In the genomic region with DNA sequence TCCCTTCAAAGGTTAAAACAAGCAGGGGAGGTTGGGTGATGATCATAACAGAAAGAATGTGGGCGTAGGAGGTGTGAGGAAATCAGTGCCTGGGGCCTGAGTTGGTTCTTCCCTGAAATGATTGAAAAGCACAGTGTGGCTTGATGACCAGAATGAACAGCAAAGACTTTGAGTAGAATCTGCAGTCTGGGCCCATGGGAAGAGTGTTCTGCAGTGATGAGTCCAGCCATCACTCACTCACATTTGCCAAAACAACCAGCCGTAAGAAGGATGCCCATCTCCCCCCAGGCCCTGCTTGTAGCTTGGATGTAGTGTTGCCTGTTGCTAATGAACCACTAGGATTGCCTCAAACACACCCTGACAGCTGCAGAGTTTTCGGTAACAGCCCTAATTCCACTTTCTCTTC, we compare ENCODE assay signal across 14 cellular contexts.
DNase-seq lines count a peak whose midpoint lies in the region; ATAC-seq, FAIRE-seq and TF ChIP-seq lines count a peak whose summit lies in the region.
"Had no signal": no experiment of that assay in that cellular context is flagged by ENCODE, and none has a peak within 500 bp of the region (broad histone marks: within the 10 kb centered on the region; RNA-seq: fewer than 3 reads in every experiment).

No MANE protein-coding gene starts in this region.

- peak overlapping the region; percentile 35; the same call in 1 of the 2 replicates for H3K27ac Mint-ChIP-seq in GM23338
- H3K27ac Mint-ChIP-seq: activated CD4-positive, alpha-beta T cell treated with anti-CD3 and anti-CD28 coated beads, Interleukin-2, amount 10 ng/mL, durations not matched to agents 7 days and 5 days; activated naive CD4-positive, alpha-beta T cell treated with anti-CD3 and anti-CD28 coated beads for 36 hours had no signal

- CTCF ChIA-PET in RWPE1 (lab: Yijun Ruan, JAX), result no interaction called here

- H3K27me3 Mint-ChIP-seq in GM23338 (ENCODE audit: insufficient read depth, low read depth, poor library complexity), result no peaks in the 10 kb centered on the region
- H3K27me3 Mint-ChIP-seq: activated CD4-positive, alpha-beta T cell treated with anti-CD3 and anti-CD28 coated beads, Interleukin-2, amount 10 ng/mL, durations not matched to agents 7 days and 5 days had no signal

- H3K36me3 Mint-ChIP-seq in GM23338 (ENCODE audit: low read depth), result no peaks in the 10 kb centered on the region

- no peak overlapping the region for H3K4me3 Mint-ChIP-seq in GM23338
- H3K4me3 Mint-ChIP-seq: activated CD4-positive, alpha-beta T cell treated with anti-CD3 and anti-CD28 coated beads, Interleukin-2, amount 10 ng/mL, durations not matched to agents 7 days and 5 days; activated naive CD4-positive, alpha-beta T cell treated with anti-CD3 and anti-CD28 coated beads for 36 hours had no signal

- no peaks in the 10 kb centered on the region for H3K9me3 Mint-ChIP-seq in GM23338
- H3K9me3 Mint-ChIP-seq: activated CD4-positive, alpha-beta T cell treated with anti-CD3 and anti-CD28 coated beads, Interleukin-2, amount 10 ng/mL, durations not matched to agents 7 days and 5 days; activated naive CD4-positive, alpha-beta T cell treated with anti-CD3 and anti-CD28 coated beads for 36 hours had no signal

- POLR2A ChIA-PET in RWPE1 (lab: Yijun Ruan, JAX; ENCODE audit: low non-redundant PET), result no interaction called here

- ATAC-seq in GM23338 (no peak), GM18498 (IDR thresholded peaks at IDR 0.05; ENCODE audit: unreplicated experiment) (no peak)

- peaks cover 33% of the 10 kb centered on the region for H3K4me1 ChIP-seq in GM23338 (ENCODE audit: insufficient read depth)
- H3K4me1 ChIP-seq in smooth muscle cell (ENCODE audit: low read depth), result no peaks in the 10 kb centered on the region

- H4K20me1 ChIP-seq in GM23338 (replicated peaks; ENCODE audit: insufficient read depth), result no peaks in the 10 kb centered on the region
- H4K20me1 ChIP-seq in smooth muscle cell (ENCODE audit: low read depth), result no peaks in the 10 kb centered on the region

- H3K4me2 ChIP-seq in GM23338 (no peak overlapping the region), smooth muscle cell (peak overlapping the region; percentile 37)

- FAIRE-seq in GM12891 (lab: Jason Lieb, UNC), result no peak

- 57% methylated on average over 3 of the region's 3 CpGs for WGBS in smooth muscle cell (ENCODE audit: low lambda C conversion rate)

- TF ChIP-seq CTCF in GM23338 (conservative IDR thresholded peaks at IDR 0.05; ENCODE audit: low read depth in 2 of 2) (no peak), RWPE1 (conservative IDR thresholded peaks at IDR 0.05; ENCODE audit: low read depth) (no peak), fibroblast of villous mesenchyme (IDR thresholded peaks at IDR 0.05; ENCODE audit: insufficient read depth, low read depth, low read length) (no peak), smooth muscle cell (IDR thresholded peaks at IDR 0.05; ENCODE audit: borderline replicate concordance, insufficient read depth, poor library complexity, severe bottlenecking) (no peak)

- H3K9me2 ChIP-seq in GM23338 (ENCODE audit: insufficient read depth), result peaks cover 9% of the 10 kb centered on the region; the same call in 1 of the 2 replicates

- no peak overlapping the region for H3K9ac ChIP-seq in smooth muscle cell (ENCODE audit: low read depth)

- H3K27ac ChIP-seq in GM23338 (ENCODE audit: low read depth) (no peak overlapping the region), RWPE1 (peak overlapping the region; percentile 62), smooth muscle cell (ENCODE audit: low read depth) (peak overlapping the region; percentile 81)

- peaks cover 15% of the 10 kb centered on the region for H3K4me1 Mint-ChIP-seq in GM23338
- H3K4me1 Mint-ChIP-seq: activated CD4-positive, alpha-beta T cell treated with anti-CD3 and anti-CD28 coated beads, Interleukin-2, amount 10 ng/mL, durations not matched to agents 7 days and 5 days had no signal

- no peaks in the 10 kb centered on the region for H3K9me3 ChIP-seq in smooth muscle cell (replicated peaks; ENCODE audit: low read depth)

- H3K79me2 ChIP-seq in GM23338 (replicated peaks; ENCODE audit: insufficient read depth) (no peaks in the 10 kb centered on the region), smooth muscle cell (ENCODE audit: low read depth) (no peaks in the 10 kb centered on the region)

- no peaks in the 10 kb centered on the region for H3K27me3 ChIP-seq in GM23338 (ENCODE audit: insufficient read depth)
- H3K27me3 ChIP-seq in smooth muscle cell (ENCODE audit: low read depth), result no peaks in the 10 kb centered on the region

- H3F3A ChIP-seq in GM23338 (replicated peaks; ENCODE audit: low read depth) (no peaks in the 10 kb centered on the region), smooth muscle cell (ENCODE audit: low read depth) (no peaks in the 10 kb centered on the region)

- 0 out of 2 replicates have a peak overlapping the region, but pooled peaks have one; percentile 23 for H2AFZ ChIP-seq in GM23338
- no peak overlapping the region for H2AFZ ChIP-seq in smooth muscle cell (ENCODE audit: low read depth)

- no peak for TF ChIP-seq POLR2A in GM12891 (IDR thresholded peaks at IDR 0.05; ENCODE audit: low read depth, low read length)

- H3K4me3 ChIP-seq in GM23338, result no peak overlapping the region
- no peak overlapping the region for H3K4me3 ChIP-seq in fibroblast of villous mesenchyme (ENCODE audit: low read depth, low read length)
- H3K4me3 ChIP-seq in smooth muscle cell, result no peak overlapping the region

- DNase-seq in GM23338 (ENCODE audit: low spot score) (no peak), RWPE1 (ENCODE audit: low spot score) (peak; percentile 68), fibroblast of villous mesenchyme (ENCODE audit: low read depth) (peak; percentile 75), smooth muscle cell (lab: John Stamatoyannopoulos, UW; ENCODE audit: unreplicated experiment) (no peak), activated gamma-delta T cell (lab: John Stamatoyannopoulos, UW) (no peak), GM12891 (ENCODE audit: insufficient read length, low spot score) (no peak)
- DNase-seq: activated CD4-positive, alpha-beta T cell treated with anti-CD3 and anti-CD28 coated beads, Interleukin-2, amount 10 ng/mL, durations not matched to agents 7 days and 5 days; activated naive CD4-positive, alpha-beta T cell treated with anti-CD3 and anti-CD28 coated beads for 36 hours; DMS79; effector memory CD4-positive, alpha-beta T cell; NCI-H526 treated with DMSO at 0.1 percent for 48 hours; occipital lobe; substantia nigra had no signal

- no peaks in the 10 kb centered on the region for H3K36me3 ChIP-seq in GM23338 (ENCODE audit: insufficient read depth)
- no peaks in the 10 kb centered on the region for H3K36me3 ChIP-seq in smooth muscle cell (ENCODE audit: low read depth)

TF ChIP-seq in GM23338, 12 proteins besides CTCF, POLR2A, EP300 and RAD21 (continues in another document):
- TF ChIP-seq ZNF331 (CRISPR knock-in tag; IDR thresholded peaks at IDR 0.05; ENCODE audit: low read depth), result no peak

TF ChIP-seq in GM12891, 5 proteins besides CTCF, POLR2A, EP300 and RAD21:
- TF ChIP-seq POU2F2 (IDR thresholded peaks at IDR 0.05; ENCODE audit: low read depth, low read length), result no peak
- no peak for TF ChIP-seq PAX5 (IDR thresholded peaks at IDR 0.05; ENCODE audit: insufficient read depth, low read length, severe bottlenecking)
- TF ChIP-seq POLR2AphosphoS5 (IDR thresholded peaks at IDR 0.05; ENCODE audit: low read depth, low read length), result no peak
- no peak for TF ChIP-seq SPI1 (IDR thresholded peaks at IDR 0.05; ENCODE audit: low read depth, low read length)
- no peak for TF ChIP-seq TAF1 (IDR thresholded peaks at IDR 0.05; ENCODE audit: low read depth, low read length)

Comparison
In these comparisons a context has a peak if more than half of its experiments do, and no peak if none do; other contexts are left out.
1. DNase-seq: peak in RWPE1 (single experiment) and fibroblast of villous mesenchyme (single experiment); none in GM23338 (single experiment), smooth muscle cell (single experiment), activated gamma-delta T cell (single experiment) and GM12891 (single experiment).